In the genomic region with DNA sequence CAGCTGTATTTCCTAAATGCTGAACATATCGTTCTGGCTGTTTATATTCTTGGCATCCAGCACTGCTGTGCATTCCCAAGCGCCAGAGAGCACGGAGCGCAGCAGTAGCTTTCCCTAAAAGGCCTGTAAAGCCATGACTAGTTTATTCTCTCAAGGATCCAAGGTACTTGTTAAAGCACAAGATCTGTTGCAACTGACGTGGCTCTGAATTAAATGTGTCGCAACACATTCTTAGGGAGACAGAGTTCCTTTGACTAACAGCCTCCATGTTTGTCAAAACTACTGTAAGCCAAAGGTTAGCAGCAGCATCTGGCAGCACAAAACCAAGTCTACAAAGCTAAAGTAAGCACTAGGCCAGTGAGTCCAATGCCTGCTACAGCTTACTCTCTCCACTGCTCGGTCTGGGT, we compare ENCODE assay signal across 11 cellular contexts.
A peak's percentile ranks its signal among the peaks of the same experiment; 100 is the strongest.
DNase-seq lines count a peak whose midpoint lies in the region; ATAC-seq and TF ChIP-seq lines count a peak whose summit lies in the region.
"Had no signal": no experiment of that assay in that cellular context is flagged by ENCODE, and none has a peak within 500 bp of the region (broad histone marks: within the 10 kb centered on the region; RNA-seq: fewer than 3 reads in every experiment).

No MANE protein-coding gene starts in this region.

- TF ChIP-seq CTCF in NB4 (IDR thresholded peaks at IDR 0.05; ENCODE audit: low read depth, low read length) = no peak
- TF ChIP-seq CTCF in epithelial cell of proximal tubule (conservative IDR thresholded peaks at IDR 0.05; ENCODE audit: low read depth, low read length) = no peak
- no peak for TF ChIP-seq CTCF in nephron (IDR thresholded peaks at IDR 0.05; ENCODE audit: unreplicated experiment in 3 of 3)
- no peak for TF ChIP-seq CTCF in type B pancreatic cell (conservative IDR thresholded peaks at IDR 0.05)

- no peak for TF ChIP-seq POLR2A in NB4 (IDR thresholded peaks at IDR 0.05; ENCODE audit: extremely low read depth, insufficient read length)

- DNase-seq in NB4 (ENCODE audit: low read depth) = peak; percentile 74
- peak; percentile 35 for DNase-seq in epithelial cell of proximal tubule (ENCODE audit: low read depth)
- DNase-seq in type B pancreatic cell (ENCODE audit: extremely low spot score, unreplicated experiment) = no peak
- no peak for DNase-seq in KBM-7
- DNase-seq: activated CD4-positive, CD25-positive, alpha-beta regulatory T cell treated with anti-CD3 and anti-CD28 coated beads, Interleukin-2, amount 50 U/mL, for 72 hours; CD4-positive, CD25-positive, alpha-beta regulatory T cell; NCI-H2029 treated with DMSO at 0.1 percent for 48 hours had no signal

- peak overlapping the region; percentile 79 for H2AFZ ChIP-seq in ACC112 (ENCODE audit: low read length, unreplicated experiment)

- peak overlapping the region; percentile 73 for H3K27ac ChIP-seq in ACC112 (ENCODE audit: low read depth, low read length)

- H3K79me2 ChIP-seq in ACC112 (ENCODE audit: control insufficient read depth, insufficient read depth, low read length, unreplicated experiment) = no peaks in the 10 kb centered on the region

- H3K9me3 Mint-ChIP-seq in nephron = no peaks in the 10 kb centered on the region
- peaks cover 6% of the 10 kb centered on the region for H3K9me3 Mint-ChIP-seq in type B pancreatic cell

- H3K4me1 ChIP-seq in ACC112 (ENCODE audit: control insufficient read depth, insufficient read depth, low read length, unreplicated experiment) = peaks cover 30% of the 10 kb centered on the region

- in situ Hi-C loops in KBM-7 (cut with MboI; ENCODE audit: low pct_unique_long_range_greater_than_20kb, low sequenced_read_pairs) = no loop called here

- H3K4me1 Mint-ChIP-seq in nephron = peaks cover 50% of the 10 kb centered on the region
- H3K4me1 Mint-ChIP-seq in type B pancreatic cell (ENCODE audit: unreplicated experiment) = peaks cover 36% of the 10 kb centered on the region
- H3K4me1 Mint-ChIP-seq: CD4-positive, CD25-positive, alpha-beta regulatory T cell had no signal

- ATAC-seq in GM18520 (IDR thresholded peaks at IDR 0.05; ENCODE audit: unreplicated experiment) = no peak
- no peak for ATAC-seq in HG03280 (IDR thresholded peaks at IDR 0.05; ENCODE audit: unreplicated experiment)

- H3K4me3 Mint-ChIP-seq in nephron (peak overlapping the region in 1 of 3 experiments; percentile 22), type B pancreatic cell (no peak overlapping the region)
- H3K4me3 Mint-ChIP-seq: CD4-positive, CD25-positive, alpha-beta regulatory T cell had no signal

- H3K36me3 ChIP-seq in ACC112 (ENCODE audit: insufficient read depth, low read length) = no peaks in the 10 kb centered on the region

- H3K27me3 Mint-ChIP-seq in nephron (ENCODE audit: low read depth) = no peaks in the 10 kb centered on the region
- no peaks in the 10 kb centered on the region for H3K27me3 Mint-ChIP-seq in type B pancreatic cell

- H3K36me3 Mint-ChIP-seq in nephron (ENCODE audit: low read depth) (no peaks in the 10 kb centered on the region), type B pancreatic cell (no peaks in the 10 kb centered on the region)
- H3K36me3 Mint-ChIP-seq: CD4-positive, CD25-positive, alpha-beta regulatory T cell had no signal

- no peaks in the 10 kb centered on the region for H3K27me3 ChIP-seq in ACC112 (ENCODE audit: insufficient read depth, low read length)

- H3K27ac Mint-ChIP-seq in nephron (peak overlapping the region; percentile 85 to 92 (median 91)), type B pancreatic cell (no peak overlapping the region)
- H3K27ac Mint-ChIP-seq: CD4-positive, CD25-positive, alpha-beta regulatory T cell had no signal

- H3K4me3 ChIP-seq in ACC112 (ENCODE audit: low read depth, low read length) = no peak overlapping the region
- H3K4me3 ChIP-seq in NB4 (ENCODE audit: low read depth, low read length) = no peak overlapping the region
- H3K4me3 ChIP-seq in epithelial cell of proximal tubule (ENCODE audit: low read depth, low read length) = no peak overlapping the region

Comparison
In these comparisons a context has a peak if more than half of its experiments do, and no peak if none do; other contexts are left out.
1. DNase-seq: peak in NB4 (single experiment) and epithelial cell of proximal tubule (single experiment); none in type B pancreatic cell (single experiment) and KBM-7 (single experiment).